ENCODE assay signal across 15 cellular contexts in genomic region chr3:119585867-119586570, GRCh38. TPM values are rescaled to one million over a fixed set of nuclear protein-coding genes. Genes with fewer than 3 reads are reported as not detected.
"Had no signal": no experiment of that assay in that cellular context is flagged by ENCODE, and none has a peak within 500 bp of the region (broad histone marks: within the 10 kb centered on the region; RNA-seq: fewer than 3 reads in every experiment).

No MANE protein-coding gene starts in this region.

- H3K4me3 ChIP-seq: spleen, suprapubic skin had no signal

- H3K27ac ChIP-seq: brain microvascular endothelial cell, suprapubic skin had no signal

- H3K9me3 ChIP-seq: suprapubic skin had no signal

- H3K36me3 ChIP-seq: brain microvascular endothelial cell, suprapubic skin had no signal

- ATAC-seq: activated T-cell treated with anti-CD3 and anti-CD28 coated beads, Interleukin-2, amount 50 U/mL, for 4 hours; left cardiac atrium; natural killer cell; right cardiac atrium; stimulated activated naive CD8-positive, alpha-beta T cell treated with anti-CD3 and anti-CD28 coated beads, Interleukin-15, Interleukin-2, amounts not matched to agents 100 U/mL and 50 U/mL, for 24 hours had no signal

- DNase-seq: activated CD4-positive, alpha-beta memory T cell treated with anti-CD3 and anti-CD28 coated beads for 36 hours; activated effector memory CD4-positive, alpha-beta T cell treated with anti-CD3 and anti-CD28 coated beads, Interleukin-2, amount 50 U/mL, for 16 hours; activated T-cell treated with anti-CD3 and anti-CD28 coated beads, Interleukin-2, amount 50 U/mL, for 4 hours; brain microvascular endothelial cell; dermis blood vessel endothelial cell; left cardiac atrium; natural killer cell; right cardiac atrium; spleen; stimulated activated CD4-positive, alpha-beta T cell treated with anti-CD3 and anti-CD28 coated beads, Interleukin-1b, Interleukin-23, amount 100 ng/mL, for 48 hours; stimulated activated naive CD8-positive, alpha-beta T cell treated with anti-CD3 and anti-CD28 coated beads, Interleukin-15, Interleukin-2, amounts not matched to agents 100 U/mL and 50 U/mL, for 24 hours; T-helper 2 cell had no signal

- H3K27me3 ChIP-seq: brain microvascular endothelial cell, spleen, suprapubic skin had no signal

RNA-seq across cellular contexts. Expression of gene PLA1A, which starts 11.7 kb away (rescaled TPM):
- total RNA-seq: activated T-cell treated with anti-CD3 and anti-CD28 coated beads, Interleukin-2, amount 50 U/mL, for 4 hours; fibroblast of villous mesenchyme had no signal

RNA-seq across cellular contexts. Expression of gene CD80, which starts 26.6 kb away (rescaled TPM):
- total RNA-seq: epithelial cell of proximal tubule, fibroblast of villous mesenchyme, suprapubic skin had no signal
